12 cellular contexts compared by ENCODE assay signal in the genomic region with DNA sequence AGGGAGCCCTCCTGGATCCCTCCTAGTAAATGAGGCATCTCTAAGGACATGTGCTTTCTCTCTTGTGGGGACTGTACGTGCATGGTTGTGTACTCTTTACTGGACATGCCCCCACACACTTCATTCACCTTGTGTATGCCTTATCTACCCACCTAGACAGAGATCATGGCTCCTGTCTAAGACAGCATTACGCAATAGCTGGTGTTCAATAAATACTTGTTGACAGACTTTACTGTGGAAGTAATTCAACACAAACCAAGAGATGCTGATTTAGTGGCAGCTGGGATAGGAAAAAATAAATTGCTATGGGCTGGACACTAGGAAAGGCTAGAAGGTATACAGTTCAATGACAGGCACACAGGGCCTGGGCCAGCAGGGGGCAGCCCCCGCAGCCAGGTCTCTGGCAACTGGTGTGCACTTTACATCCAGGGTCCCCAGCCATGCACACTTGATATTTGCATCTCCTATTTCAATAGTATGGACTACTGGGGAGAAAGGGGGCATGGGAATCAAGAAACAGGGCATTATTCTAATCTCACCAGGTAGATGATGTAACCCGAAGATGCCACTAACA. TPM values are rescaled to one million over a fixed set of nuclear protein-coding genes. Genes with fewer than 3 reads are reported as not detected.
DNase-seq lines count a peak whose midpoint lies in the region; ATAC-seq and TF ChIP-seq lines count a peak whose summit lies in the region.
"Had no signal": no experiment of that assay in that cellular context is flagged by ENCODE, and none has a peak within 500 bp of the region (broad histone marks: within the 10 kb centered on the region; RNA-seq: fewer than 3 reads in every experiment).

No MANE protein-coding gene starts in this region.

- intact Hi-C loops in Caco-2 (cut with micrococcal nuclease; ENCODE audit: unreplicated experiment), result no loop called here
- intact Hi-C loops in lower lobe of right lung (cut with DNase I), result no loop called here

- in situ Hi-C loops in brain microvascular endothelial cell (cut with HindIII; ENCODE audit: low pct_ligation_motif_present, low sequenced_read_pairs), result no loop called here

- H3K4me1 Mint-ChIP-seq in Caco-2 (ENCODE audit: low read depth, unreplicated experiment), result peaks cover 23% of the 10 kb centered on the region
- no peaks in the 10 kb centered on the region for H3K4me1 Mint-ChIP-seq in activated T-cell treated with anti-CD3 and anti-CD28 coated beads, Interleukin-2, amount 50 U/mL, for 4 hours (ENCODE audit: low read depth)

- H3K27ac ChIP-seq in HL-60 (replicated peaks) (no peak overlapping the region), brain microvascular endothelial cell (no peak overlapping the region), lower lobe of right lung (no peak overlapping the region)
- H3K27ac ChIP-seq: uterus had no signal

- no peaks in the 10 kb centered on the region for H3K27me3 ChIP-seq in Caco-2 (replicated peaks; ENCODE audit: control insufficient read depth, insufficient read depth, low read length)
- H3K27me3 ChIP-seq in HL-60 (ENCODE audit: insufficient read depth, poor library complexity, severe bottlenecking), result no peaks in the 10 kb centered on the region
- no peaks in the 10 kb centered on the region for H3K27me3 ChIP-seq in brain microvascular endothelial cell (replicated peaks)
- H3K27me3 ChIP-seq in lower lobe of right lung (ENCODE audit: low read depth), result no peaks in the 10 kb centered on the region
- H3K27me3 ChIP-seq: uterus had no signal

- no TSS peak for BruUV-seq in Caco-2 (replicated peaks; lab: Mats Ljungman, UMichigan)

- peak in 1 of 2 experiments; percentile 9 for DNase-seq in Caco-2
- DNase-seq in HL-60 (ENCODE audit: low read depth in 1 of 2, low spot score in 1 of 2), result no peak
- no peak for DNase-seq in brain microvascular endothelial cell
- no peak for DNase-seq in lower lobe of right lung
- DNase-seq in activated T-cell treated with anti-CD3 and anti-CD28 coated beads, Interleukin-2, amount 50 U/mL, for 4 hours, result no peak
- DNase-seq in DMS153 treated with DMSO at 0.1 percent for 48 hours (lab: John Stamatoyannopoulos, UW; ENCODE audit: unreplicated experiment), result no peak
- DNase-seq in SHP77 (lab: John Stamatoyannopoulos, UW), result no peak
- DNase-seq in NCI-H187 treated with DMSO at 0.1 percent for 48 hours (lab: John Stamatoyannopoulos, UW), result no peak
- DNase-seq: mucosa of descending colon, NCI-H1694 treated with DMSO at 0.1 percent for 48 hours, uterus had no signal

- H3K36me3 ChIP-seq in Caco-2 (ENCODE audit: control insufficient read depth, insufficient read depth, low read length), result no peaks in the 10 kb centered on the region
- H3K36me3 ChIP-seq in brain microvascular endothelial cell (replicated peaks), result no peaks in the 10 kb centered on the region
- H3K36me3 ChIP-seq in lower lobe of right lung, result no peaks in the 10 kb centered on the region
- H3K36me3 ChIP-seq: uterus had no signal

- no peak overlapping the region for H3K27ac Mint-ChIP-seq in Caco-2 (ENCODE audit: unreplicated experiment)

- CTCF ChIA-PET in Caco-2 (lab: Charles Lee), result no interaction called here

- TF ChIP-seq CTCF in Caco-2 (IDR thresholded peaks at IDR 0.05; ENCODE audit: insufficient read depth in 1 of 2, low read depth in 1 of 2, low read length in 1 of 2, severe bottlenecking in 1 of 2, unreplicated experiment in 1 of 2) (peak; percentile 40 to 52), HL-60 (IDR thresholded peaks at IDR 0.05; ENCODE audit: insufficient read depth, low read length) (peak; percentile 2), brain microvascular endothelial cell (IDR thresholded peaks at IDR 0.05; ENCODE audit: low read depth, low read length, missing control alignments) (peak; percentile 53), lower lobe of right lung (IDR thresholded peaks at IDR 0.05) (peak; percentile 12)

- no peaks in the 10 kb centered on the region for H3K36me3 Mint-ChIP-seq in Caco-2 (ENCODE audit: insufficient read depth, unreplicated experiment)
- no peaks in the 10 kb centered on the region for H3K36me3 Mint-ChIP-seq in activated T-cell treated with anti-CD3 and anti-CD28 coated beads, Interleukin-2, amount 50 U/mL, for 4 hours (ENCODE audit: insufficient read depth)

- H3K4me3 ChIP-seq in Caco-2 (ENCODE audit: low read depth, low read length), result no peak overlapping the region
- H3K4me3 ChIP-seq in HL-60 (replicated peaks; ENCODE audit: insufficient read depth, low read length), result no peak overlapping the region
- H3K4me3 ChIP-seq in brain microvascular endothelial cell (ENCODE audit: low read depth, low read length), result no peak overlapping the region
- no peak overlapping the region for H3K4me3 ChIP-seq in lower lobe of right lung
- H3K4me3 ChIP-seq: mucosa of descending colon, uterus had no signal

- POLR2A ChIA-PET in Caco-2 (lab: Charles Lee), result no interaction called here

- H3K27me3 Mint-ChIP-seq in Caco-2 (ENCODE audit: insufficient read depth, unreplicated experiment), result no peaks in the 10 kb centered on the region
- H3K27me3 Mint-ChIP-seq in activated T-cell treated with anti-CD3 and anti-CD28 coated beads, Interleukin-2, amount 50 U/mL, for 4 hours (ENCODE audit: low read depth), result peaks cover 6% of the 10 kb centered on the region

- no peak overlapping the region for H3K4me3 Mint-ChIP-seq in Caco-2 (ENCODE audit: unreplicated experiment)
- H3K4me3 Mint-ChIP-seq in activated T-cell treated with anti-CD3 and anti-CD28 coated beads, Interleukin-2, amount 50 U/mL, for 4 hours, result no peak overlapping the region

- no peak for ATAC-seq in lower lobe of right lung
- no peak for ATAC-seq in activated T-cell treated with anti-CD3 and anti-CD28 coated beads, Interleukin-2, amount 50 U/mL, for 4 hours
- ATAC-seq: mucosa of descending colon had no signal

- H3K9me3 Mint-ChIP-seq in Caco-2 (ENCODE audit: unreplicated experiment), result no peaks in the 10 kb centered on the region
- no peaks in the 10 kb centered on the region for H3K9me3 Mint-ChIP-seq in activated T-cell treated with anti-CD3 and anti-CD28 coated beads, Interleukin-2, amount 50 U/mL, for 4 hours

- no peaks in the 10 kb centered on the region for H3K9me3 ChIP-seq in Caco-2
- no peaks in the 10 kb centered on the region for H3K9me3 ChIP-seq in lower lobe of right lung
- H3K9me3 ChIP-seq: mucosa of descending colon, uterus had no signal

- H3K4me1 ChIP-seq in Caco-2 (no peaks in the 10 kb centered on the region), lower lobe of right lung (no peaks in the 10 kb centered on the region)
- H3K4me1 ChIP-seq: uterus had no signal

RNA-seq across cellular contexts. Expression of gene TRABD2B, which starts 24.2 kb away (rescaled TPM):
- total RNA-seq in Caco-2 (2022) (0.36 and 0.39 TPM in 2 replicates), lower lobe of right lung (1.8 TPM)
- total RNA-seq in activated T-cell treated with anti-CD3 and anti-CD28 coated beads, Interleukin-2, amount 50 U/mL, for 4 hours, result not detected
- total RNA-seq: HT1080 had no signal

Comparison
In these comparisons a context has a peak if more than half of its experiments do, and no peak if none do; other contexts are left out.
1. CTCF ChIP-seq: peak in every context shown above with its lines; median percentile 53 in brain microvascular endothelial cell; 46 in Caco-2; 12 in lower lobe of right lung; 2 in HL-60.